ENCODE assay signal across 8 cellular contexts in genomic region chr9:99819123-99819483, GRCh38. TPM values are rescaled to one million over a fixed set of nuclear protein-coding genes. Genes with fewer than 3 reads are reported as not detected.
DNase-seq lines count a peak whose midpoint lies in the region; ATAC-seq and TF ChIP-seq lines count a peak whose summit lies in the region.

No MANE protein-coding gene starts in this region.

- TF ChIP-seq CTCF in suprapubic skin (IDR thresholded peaks at IDR 0.05), result no peak

- no peak for ATAC-seq in activated T-helper 17 cell treated with anti-CD3 and anti-CD28 coated beads, Interleukin-2, amount 50 U/mL, for 72 hours (replicated peaks)
- ATAC-seq in HG03139 (IDR thresholded peaks at IDR 0.05; ENCODE audit: unreplicated experiment) (no peak), HG03457 (IDR thresholded peaks at IDR 0.05; ENCODE audit: unreplicated experiment) (no peak), GM21528 (IDR thresholded peaks at IDR 0.05; ENCODE audit: low FRiP score, unreplicated experiment) (no peak)

- H3K4me1 Mint-ChIP-seq in activated naive CD4-positive, alpha-beta T cell treated with anti-CD3 and anti-CD28 coated beads, Interleukin-2, amount 10 ng/mL, durations not matched to agents 7 days and 5 days, result peaks cover 48% of the 10 kb centered on the region
- H3K4me1 Mint-ChIP-seq in activated T-helper 17 cell treated with anti-CD3 and anti-CD28 coated beads, Interleukin-2, amount 50 U/mL, for 72 hours, result peaks cover 10% of the 10 kb centered on the region

- CTCF ChIA-PET in activated naive CD4-positive, alpha-beta T cell treated with anti-CD3 and anti-CD28 coated beads, Interleukin-2, amount 10 ng/mL, durations not matched to agents 7 days and 5 days (lab: Charles Lee), result interaction anchor here (1.0 kb wide), 1 partner anchor 192 kb away, joined by 3 read pairs; no protein-coding TSS in a partner anchor

- DNase-seq in activated naive CD4-positive, alpha-beta T cell treated with anti-CD3 and anti-CD28 coated beads, Interleukin-2, amount 10 ng/mL, durations not matched to agents 7 days and 5 days, result no peak
- DNase-seq in activated naive CD4-positive, alpha-beta T cell (lab: John Stamatoyannopoulos, UW), result no peak
- no peak for DNase-seq in suprapubic skin (ENCODE audit: low spot score in 2 of 2)

- H3K4me3 ChIP-seq in iPS-18c (ENCODE audit: insufficient read depth, low read depth, low read length) (peak overlapping the region; percentile 50), suprapubic skin (peak overlapping the region; percentile 87)

- 0% methylated on average over 5 of the region's 5 CpGs for WGBS in suprapubic skin

- peak overlapping the region; percentile 98 for H3K27ac ChIP-seq in suprapubic skin

- H3K9me3 ChIP-seq in iPS-18c (ENCODE audit: control insufficient read depth, insufficient read depth, low read length) (no peaks in the 10 kb centered on the region), suprapubic skin (no peaks in the 10 kb centered on the region)

- H3K27ac Mint-ChIP-seq in activated naive CD4-positive, alpha-beta T cell treated with anti-CD3 and anti-CD28 coated beads, Interleukin-2, amount 10 ng/mL, durations not matched to agents 7 days and 5 days, result peak overlapping the region; percentile 90
- peak overlapping the region; percentile 86 for H3K27ac Mint-ChIP-seq in activated T-helper 17 cell treated with anti-CD3 and anti-CD28 coated beads, Interleukin-2, amount 50 U/mL, for 72 hours

- H3K4me3 Mint-ChIP-seq in activated naive CD4-positive, alpha-beta T cell treated with anti-CD3 and anti-CD28 coated beads, Interleukin-2, amount 10 ng/mL, durations not matched to agents 7 days and 5 days, result peak overlapping the region; percentile 92
- H3K4me3 Mint-ChIP-seq in activated T-helper 17 cell treated with anti-CD3 and anti-CD28 coated beads, Interleukin-2, amount 50 U/mL, for 72 hours, result peak overlapping the region; percentile 99

- H3K4me1 ChIP-seq in suprapubic skin, result peaks cover 33% of the 10 kb centered on the region

- no peaks in the 10 kb centered on the region for H3K36me3 Mint-ChIP-seq in activated naive CD4-positive, alpha-beta T cell treated with anti-CD3 and anti-CD28 coated beads, Interleukin-2, amount 10 ng/mL, durations not matched to agents 7 days and 5 days
- peaks cover 32% of the 10 kb centered on the region for H3K36me3 Mint-ChIP-seq in activated T-helper 17 cell treated with anti-CD3 and anti-CD28 coated beads, Interleukin-2, amount 50 U/mL, for 72 hours (ENCODE audit: low read depth)

- H3K27me3 ChIP-seq in suprapubic skin, result peaks cover 3% of the 10 kb centered on the region

- H3K36me3 ChIP-seq in suprapubic skin, result no peaks in the 10 kb centered on the region

- H3K9me3 Mint-ChIP-seq in activated naive CD4-positive, alpha-beta T cell treated with anti-CD3 and anti-CD28 coated beads, Interleukin-2, amount 10 ng/mL, durations not matched to agents 7 days and 5 days, result no peaks in the 10 kb centered on the region
- no peaks in the 10 kb centered on the region for H3K9me3 Mint-ChIP-seq in activated T-helper 17 cell treated with anti-CD3 and anti-CD28 coated beads, Interleukin-2, amount 50 U/mL, for 72 hours

- peaks cover 73% of the 10 kb centered on the region for H3K27me3 Mint-ChIP-seq in activated naive CD4-positive, alpha-beta T cell treated with anti-CD3 and anti-CD28 coated beads, Interleukin-2, amount 10 ng/mL, durations not matched to agents 7 days and 5 days
- no peaks in the 10 kb centered on the region for H3K27me3 Mint-ChIP-seq in activated T-helper 17 cell treated with anti-CD3 and anti-CD28 coated beads, Interleukin-2, amount 50 U/mL, for 72 hours

- no peak for TF ChIP-seq POLR2A in suprapubic skin (IDR thresholded peaks at IDR 0.05)

- TF ChIP-seq EP300 in suprapubic skin (IDR thresholded peaks at IDR 0.05), result no peak

RNA-seq across cellular contexts. Expression of gene NR4A3, which starts 2.6 kb away (rescaled TPM):
- 10 to 100 TPM in 1 of 2 donors, 1 to 10 TPM in 1; 4.8 to 42.0 TPM for total RNA-seq in activated T-helper 17 cell treated with anti-CD3 and anti-CD28 coated beads, Interleukin-2, amount 50 U/mL, for 72 hours
- total RNA-seq in suprapubic skin, result 1 to 10 TPM in 3 of 4 donors, under 1 TPM in 1; 0.64 to 5.9 (median 2.9) TPM
